Comparison of ENCODE assay signal across 8 cellular contexts in the genomic region with DNA sequence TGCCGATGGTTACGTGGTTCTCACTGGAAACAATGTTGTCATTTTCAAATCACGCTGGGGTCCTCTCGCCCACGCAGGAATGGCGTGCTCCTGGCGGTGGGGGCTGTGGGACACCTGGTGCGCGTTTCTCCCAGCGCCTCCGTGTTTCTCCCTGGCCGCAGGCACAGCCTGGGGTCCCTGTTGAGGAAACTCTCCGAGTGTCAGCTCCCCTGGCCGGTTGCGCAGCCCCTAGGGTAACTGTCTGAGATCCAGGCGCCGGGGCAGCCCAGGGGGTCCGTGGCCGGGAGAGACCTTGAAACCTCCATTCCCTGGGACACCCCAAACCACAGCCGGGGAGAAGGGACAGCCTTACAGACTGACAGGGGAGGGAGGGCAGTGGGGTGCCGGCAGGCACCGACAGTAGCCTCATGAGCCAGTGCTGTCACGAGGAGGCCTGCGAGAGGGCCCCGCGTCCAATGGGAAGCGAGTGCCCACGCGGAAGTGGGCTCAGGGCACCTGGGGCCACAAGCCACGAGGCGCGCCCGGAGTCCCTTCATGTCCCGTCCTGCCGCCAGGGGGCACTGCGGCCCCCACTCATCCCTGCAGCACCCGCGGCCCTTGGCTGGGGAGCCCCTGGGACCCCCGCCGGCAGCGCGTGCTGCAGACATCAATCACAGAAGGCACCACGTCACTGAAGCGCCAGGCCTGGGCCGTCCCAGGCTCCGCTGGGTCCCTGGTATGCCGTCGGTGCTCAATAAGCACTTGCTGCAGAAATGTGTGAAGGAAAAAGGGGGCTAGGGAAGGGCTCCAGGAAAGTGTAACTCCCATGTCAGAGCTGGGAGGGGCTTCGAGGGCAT. TPM values are rescaled to one million over a fixed set of nuclear protein-coding genes. Genes with fewer than 3 reads are reported as not detected.
DNase-seq lines count a peak whose midpoint lies in the region; ATAC-seq and TF ChIP-seq lines count a peak whose summit lies in the region.

No MANE protein-coding gene starts in this region.

- H3K79me2 ChIP-seq in OCI-LY3 (ENCODE audit: low read length) = no peaks in the 10 kb centered on the region

- H3K4me1 ChIP-seq in OCI-LY3 (ENCODE audit: low read length) = no peaks in the 10 kb centered on the region
- H3K4me1 ChIP-seq in gastroesophageal sphincter = peaks cover 0 to 28% (median 7%) of the 10 kb centered on the region in 3 donors

- H3K36me3 Mint-ChIP-seq in stimulated activated memory B cell treated with anti-CD40 and anti-IgM and Interleukin-4, amounts not matched to agents 10 μg/mL and 1 μg/mL and 100 μg/mL, for 72 hours = peaks cover 5% of the 10 kb centered on the region

- H3K4me3 ChIP-seq in GM12865 (ENCODE audit: low read depth, low read length) (no peak overlapping the region), OCI-LY3 (ENCODE audit: low read length) (no peak overlapping the region), gastroesophageal sphincter (peak overlapping the region in 1 of 2 donors; percentile 23)

- 20% methylated on average over 13 of the region's 49 CpGs; no CpG with 5 or more reads in 1 of the 2 donors for WGBS in gastroesophageal sphincter (ENCODE audit: low coverage in 1 of 2), 2 donors

- ATAC-seq in gastroesophageal sphincter = no peak
- ATAC-seq in stimulated activated memory B cell treated with anti-CD40 and anti-IgM and Interleukin-4, amounts not matched to agents 10 μg/mL and 1 μg/mL and 100 μg/mL, for 72 hours = no peak
- no peak for ATAC-seq in GM21723 (IDR thresholded peaks at IDR 0.05; ENCODE audit: unreplicated experiment)
- no peak for ATAC-seq in HG03280 (IDR thresholded peaks at IDR 0.05; ENCODE audit: unreplicated experiment)

- H2AFZ ChIP-seq in OCI-LY3 (ENCODE audit: low read depth, low read length) = no peak overlapping the region

- DNase-seq in GM12865 (ENCODE audit: low read depth) = peak; percentile 53
- peak; percentile 46 for DNase-seq in activated T-helper 1 cell treated with Interleukin-2 at 50 U/mL for 16 hours (ENCODE audit: low read depth)
- DNase-seq in retina = peak; percentile 81

- H3K27ac ChIP-seq in OCI-LY3 (ENCODE audit: low read length) (no peak overlapping the region), gastroesophageal sphincter (no peak overlapping the region)

- H3K9ac ChIP-seq in OCI-LY3 (ENCODE audit: low read length) = no peak overlapping the region

- H3K36me3 ChIP-seq in OCI-LY3 (replicated peaks; ENCODE audit: low read depth, low read length) (no peaks in the 10 kb centered on the region), gastroesophageal sphincter (peaks cover 0 to 6% of the 10 kb centered on the region in 2 donors)

- peaks cover 12% of the 10 kb centered on the region for H3K4me1 Mint-ChIP-seq in stimulated activated memory B cell treated with anti-CD40 and anti-IgM and Interleukin-4, amounts not matched to agents 10 μg/mL and 1 μg/mL and 100 μg/mL, for 72 hours

- H3K9me3 ChIP-seq in OCI-LY3 (ENCODE audit: insufficient read depth, low read length) = no peaks in the 10 kb centered on the region
- no peaks in the 10 kb centered on the region for H3K9me3 ChIP-seq in gastroesophageal sphincter

- H3K27me3 ChIP-seq in OCI-LY3 (ENCODE audit: low read depth, low read length) = peaks cover 4% of the 10 kb centered on the region; the same call in 1 of the 2 replicates
- peaks cover 78% of the 10 kb centered on the region for H3K27me3 ChIP-seq in gastroesophageal sphincter

- H4K20me1 ChIP-seq in OCI-LY3 (ENCODE audit: insufficient read depth, low read length) = no peaks in the 10 kb centered on the region

- TF ChIP-seq EP300 in gastroesophageal sphincter (IDR thresholded peaks at IDR 0.05) = no peak

- H3K27ac Mint-ChIP-seq in stimulated activated memory B cell treated with anti-CD40 and anti-IgM and Interleukin-4, amounts not matched to agents 10 μg/mL and 1 μg/mL and 100 μg/mL, for 72 hours = no peak overlapping the region

- H3K4me3 Mint-ChIP-seq in stimulated activated memory B cell treated with anti-CD40 and anti-IgM and Interleukin-4, amounts not matched to agents 10 μg/mL and 1 μg/mL and 100 μg/mL, for 72 hours = no peak overlapping the region

- H3K4me2 ChIP-seq in OCI-LY3 (ENCODE audit: low read length) = no peak overlapping the region

- peaks cover 78% of the 10 kb centered on the region for H3K27me3 Mint-ChIP-seq in stimulated activated memory B cell treated with anti-CD40 and anti-IgM and Interleukin-4, amounts not matched to agents 10 μg/mL and 1 μg/mL and 100 μg/mL, for 72 hours

- H3K9me3 Mint-ChIP-seq in stimulated activated memory B cell treated with anti-CD40 and anti-IgM and Interleukin-4, amounts not matched to agents 10 μg/mL and 1 μg/mL and 100 μg/mL, for 72 hours = peaks cover 3% of the 10 kb centered on the region

- TF ChIP-seq POLR2A in gastroesophageal sphincter (IDR thresholded peaks at IDR 0.05) = no peak

- TF ChIP-seq CTCF in GM12865 (IDR thresholded peaks at IDR 0.05; ENCODE audit: insufficient read depth, low read depth, low read length, missing control alignments) (peak; percentile 74), OCI-LY3 (IDR thresholded peaks at IDR 0.05; ENCODE audit: low read depth, low read length) (peak; percentile 68), gastroesophageal sphincter (IDR thresholded peaks at IDR 0.05) (peak in 3 of 4 experiments; percentile 50 to 81 (median 64))

RNA-seq across cellular contexts. Expression of gene ADAMTSL5, which starts 9.5 kb away (rescaled TPM):
- 1 to 10 TPM; 1.3 to 9.7 (median 3.6) TPM for total RNA-seq in gastroesophageal sphincter

RNA-seq across cellular contexts. Expression of gene REEP6, which starts 12.3 kb away (rescaled TPM):
- total RNA-seq in gastroesophageal sphincter = under 1 TPM in 3 of 4 donors, not detected in 1; 0.32 to 0.96 (median 0.40) TPM

RNA-seq across cellular contexts. Expression of gene PCSK4, which starts 13.2 kb away (rescaled TPM):
- total RNA-seq in gastroesophageal sphincter = 1 to 10 TPM in 3 of 4 donors, under 1 TPM in 1; 0.94 to 2.2 (median 2.0) TPM

RNA-seq across cellular contexts. Expression of gene PLK5, which starts 20.6 kb away (rescaled TPM):
- under 1 TPM in 1 of 4 donors, not detected in 3; 0.15 TPM for total RNA-seq in gastroesophageal sphincter

RNA-seq across cellular contexts. Expression of gene C19orf25, which starts 24.3 kb away (rescaled TPM):
- total RNA-seq in gastroesophageal sphincter = 10 to 100 TPM; 20.6 to 40.0 (median 28.2) TPM
